Comparison of ENCODE assay signal across 26 cellular contexts in genomic region chr15:83036253-83036652, GRCh38.
"Had no signal": no experiment of that assay in that cellular context is flagged by ENCODE, and none has a peak within 500 bp of the region (broad histone marks: within the 10 kb centered on the region; RNA-seq: fewer than 3 reads in every experiment).

No MANE protein-coding gene starts in this region.

- H3K4me3 Mint-ChIP-seq: nephron; T-helper 2 cell treated with Interferon-gamma antibody and Interleukin-4, amounts not matched to agents 5 μg/mL and 100 μg/mL, for 36 hours had no signal

- H3K27ac ChIP-seq: breast epithelium, colonic mucosa, esophagus muscularis mucosa, neutrophil, ovary, psoas muscle, right atrium auricular region, stomach, suprapubic skin, tibial nerve, VCaP had no signal

- H3K4me3 ChIP-seq: breast epithelium, colonic mucosa, esophagus muscularis mucosa, gastrocnemius medialis, ovary, psoas muscle, right atrium auricular region, stomach, suprapubic skin, tibial nerve had no signal

- DNase-seq: activated CD4-positive, CD25-positive, alpha-beta regulatory T cell treated with anti-CD3 and anti-CD28 coated beads, Interleukin-2, amount 50 U/mL, for 72 hours; activated naive CD4-positive, alpha-beta T cell treated with Interleukin-2 at 50 U/mL for 16 hours; amniotic stem cell; colonic mucosa; gastrocnemius medialis; head of caudate nucleus; hypothalamus; left ventricle myocardium superior; mammary epithelial cell; midbrain; ovary; psoas muscle; SK-N-SH; stimulated activated CD4-positive, alpha-beta T cell treated with anti-CD3 and anti-CD28 coated beads, Interleukin-12 subunit alpha, Interleukin-12 subunit beta, amount 100 ng/mL, for 4 hours; stimulated activated CD4-positive, alpha-beta T cell treated with anti-CD3 and anti-CD28 coated beads, Interleukin-4, amount 100 ng/mL, for 4 hours; stomach had no signal

- FAIRE-seq: islet of Langerhans had no signal

- H3K4me1 Mint-ChIP-seq: nephron had no signal

- H3K27ac Mint-ChIP-seq: nephron; T-helper 2 cell treated with Interferon-gamma antibody and Interleukin-4, amounts not matched to agents 5 μg/mL and 100 μg/mL, for 36 hours had no signal

- H3K4me1 ChIP-seq: breast epithelium, colonic mucosa, esophagus muscularis mucosa, right atrium auricular region, suprapubic skin, tibial nerve had no signal

- H3K9me3 ChIP-seq: breast epithelium, colonic mucosa, esophagus muscularis mucosa, gastrocnemius medialis, neutrophil, ovary, SK-N-SH, stomach, suprapubic skin had no signal

- ATAC-seq: gastrocnemius medialis, left ventricle myocardium superior, psoas muscle had no signal

- H3K36me3 ChIP-seq: breast epithelium, ovary had no signal

- H3K27me3 ChIP-seq: breast epithelium, colonic mucosa, esophagus muscularis mucosa, gastrocnemius medialis, neutrophil, ovary, right atrium auricular region, stomach, suprapubic skin, tibial nerve had no signal
